ENCODE assay signal across 18 cellular contexts in the genomic region with DNA sequence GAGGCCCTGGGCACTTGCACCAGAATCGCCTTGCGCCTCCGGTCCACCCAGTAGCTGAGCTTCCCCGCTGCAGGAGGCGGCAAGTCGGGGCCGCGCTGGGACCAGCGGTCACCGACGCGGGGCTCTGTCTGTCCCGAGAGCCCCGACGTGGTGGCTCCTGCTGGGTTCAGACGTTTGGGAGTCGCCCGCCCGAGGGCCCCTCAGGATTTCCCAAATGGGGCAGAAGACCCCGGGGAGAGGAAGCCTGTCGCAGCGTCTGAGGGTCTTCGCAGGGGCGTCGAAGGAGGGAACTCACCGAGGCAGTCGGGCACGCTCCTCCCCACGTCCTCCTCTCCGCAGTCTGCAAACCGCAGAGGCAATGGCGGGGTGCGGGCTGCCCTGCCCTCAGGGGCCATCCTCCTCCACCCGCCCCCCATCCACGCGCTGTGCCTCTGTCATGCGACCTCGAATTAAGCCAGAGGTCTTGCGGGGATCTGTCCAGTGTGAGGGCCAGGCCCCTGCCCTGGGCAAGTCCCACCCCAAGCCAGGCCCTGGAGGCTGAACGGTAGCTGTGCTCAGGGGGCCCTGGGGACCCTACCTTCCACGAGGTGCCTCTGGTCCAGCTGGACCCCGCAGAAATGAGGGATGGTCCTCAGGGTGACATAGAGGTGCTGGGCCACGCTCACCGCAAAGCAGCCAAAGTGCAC. TPM values are rescaled to one million over a fixed set of nuclear protein-coding genes. Genes with fewer than 3 reads are reported as not detected.
DNase-seq lines count a peak whose midpoint lies in the region; ATAC-seq and TF ChIP-seq lines count a peak whose summit lies in the region.
"Had no signal": no experiment of that assay in that cellular context is flagged by ENCODE, and none has a peak within 500 bp of the region (broad histone marks: within the 10 kb centered on the region; RNA-seq: fewer than 3 reads in every experiment).

No MANE protein-coding gene starts in this region.

- H3K79me1 ChIP-seq in neuronal stem cell (ENCODE audit: low read depth, low read length) = no peaks in the 10 kb centered on the region

- no peaks in the 10 kb centered on the region for H3K4me1 ChIP-seq in HUES48 (ENCODE audit: control insufficient read depth, insufficient read depth, low read length)
- peaks cover 0 to 20% of the 10 kb centered on the region in 2 donors for H3K4me1 ChIP-seq in neuronal stem cell (ENCODE audit: control insufficient read depth in 2 of 2, insufficient read depth in 1 of 2, low read depth in 1 of 2, low read length in 2 of 2)

- peak overlapping the region; percentile 59 for H3K4me3 ChIP-seq in HUES48 (ENCODE audit: low read depth, low read length)
- peak overlapping the region; percentile 15 for H3K4me3 ChIP-seq in fibroblast of villous mesenchyme (ENCODE audit: low read depth, low read length)
- H3K4me3 ChIP-seq in neuronal stem cell (ENCODE audit: low read length in 2 of 2) = peak overlapping the region in 1 of 2 donors; percentile 79
- H3K4me3 ChIP-seq: GM23248, ovary had no signal

- peak overlapping the region; percentile 17 for H4K8ac ChIP-seq in neuronal stem cell (ENCODE audit: low read depth, low read length)

- H3K4me2 ChIP-seq in neuronal stem cell (ENCODE audit: insufficient read depth, low read length, poor library complexity, severe bottlenecking) = peak overlapping the region; percentile 93

- H2AK5ac ChIP-seq in neuronal stem cell (ENCODE audit: low read depth, low read length) = peak overlapping the region; percentile 83

- no peaks in the 10 kb centered on the region for H3K36me3 ChIP-seq in HUES48 (ENCODE audit: control insufficient read depth, insufficient read depth, low read length)
- H3K36me3 ChIP-seq in neuronal stem cell (replicated peaks in 1 of 2; ENCODE audit: control insufficient read depth in 2 of 2, insufficient read depth in 2 of 2, low read length in 2 of 2) = no peaks in the 10 kb centered on the region
- H3K36me3 ChIP-seq: ovary had no signal

- TF ChIP-seq POLR2A in erythroblast (IDR thresholded peaks at IDR 0.05; ENCODE audit: low read length) = no peak

- H3K23ac ChIP-seq in neuronal stem cell (ENCODE audit: low read depth, low read length, poor library complexity) = peak overlapping the region; percentile 93

- H2BK120ac ChIP-seq in neuronal stem cell (ENCODE audit: low read depth, low read length) = no peak overlapping the region

- DNase-seq in fibroblast of villous mesenchyme (ENCODE audit: low read depth) (no peak), neuronal stem cell (ENCODE audit: low spot score) (no peak), erythroblast (lab: John Stamatoyannopoulos, UW) (no peak), AG20443 (ENCODE audit: low spot score) (no peak)
- DNase-seq: AML-193, amygdala, SW 1271 had no signal

- H3K27me3 ChIP-seq in HUES48 (ENCODE audit: control insufficient read depth, insufficient read depth, low read length) = peaks cover 19% of the 10 kb centered on the region
- peaks cover 3 to 61% (median 17%) of the 10 kb centered on the region in 3 experiments for H3K27me3 ChIP-seq in neuronal stem cell (ENCODE audit: control insufficient read depth in 3 of 3, insufficient read depth in 3 of 3, low read depth in 1 of 3, low read length in 3 of 3)
- H3K27me3 ChIP-seq: ovary had no signal

- H4K91ac ChIP-seq in neuronal stem cell (ENCODE audit: low read depth, low read length, poor library complexity) = no peak overlapping the region

- no CpG with 5 or more reads among the region's 44 CpGs for WGBS in neuronal stem cell (ENCODE audit: extremely low coverage in 2 of 2, insufficient read length in 2 of 2, insufficient replicate concordance in 1 of 2), 2 donors

- ATAC-seq in GM21737 (IDR thresholded peaks at IDR 0.05; ENCODE audit: unreplicated experiment) = no peak
- ATAC-seq in GM21723 (IDR thresholded peaks at IDR 0.05; ENCODE audit: unreplicated experiment) = no peak

- peak overlapping the region; percentile 64 for H2AFZ ChIP-seq in neuronal stem cell (ENCODE audit: low read length)
- H2AFZ ChIP-seq: GM23248 had no signal

- no peak overlapping the region for H3K4ac ChIP-seq in neuronal stem cell (ENCODE audit: low read length)

- H3K9ac ChIP-seq in HUES48 (ENCODE audit: low read depth, low read length) (no peak overlapping the region), neuronal stem cell (ENCODE audit: low read depth, low read length, poor library complexity) (peak overlapping the region; percentile 63)
- H3K9ac ChIP-seq: GM23248 had no signal

- TF ChIP-seq CTCF in 22Rv1 (IDR thresholded peaks at IDR 0.05) (no peak), fibroblast of villous mesenchyme (IDR thresholded peaks at IDR 0.05; ENCODE audit: insufficient read depth, low read depth, low read length) (no peak)

- H3K9me3 ChIP-seq in HUES48 (ENCODE audit: control insufficient read depth, insufficient read depth, low read length) (no peaks in the 10 kb centered on the region), neuronal stem cell (replicated peaks in 1 of 2; ENCODE audit: control insufficient read depth in 2 of 2, insufficient read depth in 1 of 2, low read depth in 1 of 2, low read length in 2 of 2) (peaks cover 0 to 3% of the 10 kb centered on the region in 2 donors)
- H3K9me3 ChIP-seq: ovary had no signal

- peak overlapping the region; percentile 41 for H2BK12ac ChIP-seq in neuronal stem cell (ENCODE audit: low read length)

- peak overlapping the region; percentile 18; the same call in 1 of the 2 replicates for H3K27ac ChIP-seq in 22Rv1
- no peak overlapping the region for H3K27ac ChIP-seq in HUES48 (ENCODE audit: low read depth, low read length)
- no peak overlapping the region for H3K27ac ChIP-seq in neuronal stem cell (replicated peaks; ENCODE audit: low read length)
- H3K27ac ChIP-seq: GM23248, HL-60, ovary had no signal

- H3K18ac ChIP-seq in neuronal stem cell (ENCODE audit: low read length) = peak overlapping the region; percentile 92

- peak overlapping the region; percentile 84 for H3K14ac ChIP-seq in neuronal stem cell (ENCODE audit: low read length)

- H2BK5ac ChIP-seq in neuronal stem cell (ENCODE audit: low read length) = no peak overlapping the region

- peak overlapping the region; percentile 92 for H2BK15ac ChIP-seq in neuronal stem cell (ENCODE audit: low read length)

RNA-seq across cellular contexts. Expression of gene IL17REL, which starts 12.5 kb away (rescaled TPM):
- under 0.01 TPM in 1 of 2 replicates, not detected in the other for total RNA-seq in fibroblast of villous mesenchyme
- 0.07 TPM for polyA plus RNA-seq in neuronal stem cell (2013, experiment 1 of 2)
- polyA plus RNA-seq in neuronal stem cell (2013, experiment 2 of 2) = 0.07 TPM
- total RNA-seq: glomerular endothelial cell, GM23248, lower leg skin, M059J had no signal
- polyA plus RNA-seq: GM23248 had no signal

RNA-seq across cellular contexts. Expression of gene PIM3, which starts 39.5 kb away (rescaled TPM):
- 27.7 and 32.0 TPM in 2 replicates for total RNA-seq in fibroblast of villous mesenchyme
- polyA plus RNA-seq in neuronal stem cell (2013, experiment 1 of 2) = 38.0 TPM
- polyA plus RNA-seq in neuronal stem cell (2013, experiment 2 of 2) = 37.0 TPM

RNA-seq across cellular contexts. Expression of gene TTLL8, which starts 58.1 kb away (rescaled TPM):
- not detected in 2 replicates for total RNA-seq in fibroblast of villous mesenchyme
- polyA plus RNA-seq in neuronal stem cell (2013, experiment 1 of 2) = 0.06 TPM
- 0.01 TPM for polyA plus RNA-seq in neuronal stem cell (2013, experiment 2 of 2)
- total RNA-seq: activated T-cell treated with anti-CD3 and anti-CD28 coated beads, Interleukin-2, amount 50 U/mL, for 72 hours; glomerular endothelial cell; GM23248; lower leg skin; M059J; ovary had no signal
- polyA plus RNA-seq: GM23248, ovary had no signal
